In the genomic region with DNA sequence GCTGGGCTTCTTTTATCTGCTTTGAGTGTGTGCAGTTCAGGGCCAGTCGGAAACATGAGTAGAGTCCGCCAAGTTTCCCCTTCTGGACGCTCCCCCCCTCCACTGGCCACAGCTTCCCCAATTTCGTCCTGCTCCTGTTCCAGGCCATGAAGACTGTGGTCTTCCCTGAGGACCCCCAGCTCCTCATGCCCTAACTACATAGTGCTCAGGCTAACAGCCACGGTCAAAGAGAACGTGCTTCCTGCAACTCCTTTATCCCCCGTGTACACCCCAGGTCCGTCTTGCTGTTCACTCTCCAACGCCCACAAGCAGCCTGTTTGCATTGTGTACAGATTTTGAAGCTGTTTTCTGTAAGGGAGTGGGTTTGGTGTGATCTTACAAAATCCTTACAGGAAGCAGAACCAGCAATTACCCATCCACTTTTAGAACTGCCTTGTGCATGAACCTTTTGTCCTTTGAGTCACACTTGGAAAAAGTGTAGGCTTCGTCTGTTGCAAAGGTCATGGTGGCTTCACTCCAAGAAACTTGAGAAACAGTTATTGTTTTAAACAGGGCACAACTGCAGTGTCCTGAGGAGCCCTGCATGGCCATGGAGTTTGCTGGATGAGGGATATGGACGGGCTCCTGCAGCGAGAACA, we compare ENCODE assay signal across 12 cellular contexts.
DNase-seq lines count a peak whose midpoint lies in the region; ATAC-seq and TF ChIP-seq lines count a peak whose summit lies in the region.
"Had no signal": no experiment of that assay in that cellular context is flagged by ENCODE, and none has a peak within 500 bp of the region (broad histone marks: within the 10 kb centered on the region; RNA-seq: fewer than 3 reads in every experiment).

No MANE protein-coding gene starts in this region.

- H4K8ac ChIP-seq in IMR-90 (ENCODE audit: low read depth in 2 of 2, low read length in 2 of 2): peak overlapping the region; percentile 24 to 71; a peak in 2 of 4 replicates

- peak overlapping the region; percentile 32; the same call in 1 of the 3 replicates for H2BK15ac ChIP-seq in IMR-90 (ENCODE audit: low read depth, low read length)

- peak overlapping the region; percentile 24 for H2BK5ac ChIP-seq in IMR-90 (ENCODE audit: low read depth, low read length, poor library complexity, severe bottlenecking)

- in situ Hi-C loops in IMR-90 (cut with MboI; ENCODE audit: low sequenced_read_pairs): no loop called here

- 0 out of 2 replicates have a peak overlapping the region, but pooled peaks have one; percentile 2 for H3K4me2 ChIP-seq in IMR-90 (ENCODE audit: low read depth, low read length)

- H3K56ac ChIP-seq in IMR-90 (ENCODE audit: extremely low read depth, insufficient read depth, low read length): no peak overlapping the region

- TF ChIP-seq RAD21 in IMR-90 (IDR thresholded peaks at IDR 0.05; ENCODE audit: low read length): no peak

- H3K27me3 ChIP-seq in IMR-90 (ENCODE audit: control insufficient read depth, insufficient read depth, low read length): no peaks in the 10 kb centered on the region
- H3K27me3 ChIP-seq in adipocyte (replicated peaks; ENCODE audit: control insufficient read depth, insufficient read depth, low read length): no peaks in the 10 kb centered on the region
- peaks cover 0 to 2% (median 0%) of the 10 kb centered on the region in 3 donors for H3K27me3 ChIP-seq in skeletal muscle tissue (ENCODE audit: control insufficient read depth in 3 of 3, insufficient read depth in 3 of 3, low read length in 3 of 3)

- H3K14ac ChIP-seq in IMR-90 (replicated peaks; ENCODE audit: low read depth, low read length): peak overlapping the region; percentile 19

- peak overlapping the region; percentile 73 for H4K5ac ChIP-seq in IMR-90 (ENCODE audit: low read depth, low read length)

- intact Hi-C loops in IMR-90 (cut with micrococcal nuclease) (no loop called here), left ventricle myocardium superior (cut with micrococcal nuclease) (no loop called here)

- H2BK20ac ChIP-seq in IMR-90 (ENCODE audit: low read depth, low read length): 0 out of 2 replicates have a peak overlapping the region, but pooled peaks have one; percentile 31

- peak overlapping the region; percentile 53; the same call in 1 of the 2 replicates for H4K91ac ChIP-seq in IMR-90 (ENCODE audit: insufficient read depth, low read depth, low read length)

- H3K36me3 ChIP-seq in IMR-90 (ENCODE audit: control insufficient read depth, insufficient read depth, low read length) (no peaks in the 10 kb centered on the region), adipocyte (ENCODE audit: control insufficient read depth, insufficient read depth, low read length, severe bottlenecking) (no peaks in the 10 kb centered on the region), skeletal muscle tissue (ENCODE audit: control insufficient read depth in 3 of 3, insufficient read depth in 3 of 3, low read length in 3 of 3) (no peaks in the 10 kb centered on the region)

- H2AFZ ChIP-seq in IMR-90 (replicated peaks; ENCODE audit: low read length, poor library complexity): peak overlapping the region; percentile 36

- peak overlapping the region; percentile 16 for H2AK9ac ChIP-seq in IMR-90 (replicated peaks; ENCODE audit: low read depth, low read length, poor library complexity)

- 75% methylated on average over 6 of the region's 12 CpGs; no CpG with 5 or more reads in 1 of the 2 experiments for whole genome bisulfite sequencing in IMR-90 (ENCODE audit: extremely low coverage in 2 of 2, insufficient read length in 1 of 2), 2 experiments

- no peak overlapping the region for H3K4ac ChIP-seq in IMR-90 (ENCODE audit: low read depth, low read length)

- no peak overlapping the region for H3K4me3 ChIP-seq in IMR-90 (ENCODE audit: insufficient read depth, low read depth, low read length)
- peak overlapping the region; percentile 47 for H3K4me3 ChIP-seq in adipocyte (ENCODE audit: low read length)
- peak overlapping the region in 2 of 3 donors; percentile 28 to 58 for H3K4me3 ChIP-seq in skeletal muscle tissue (ENCODE audit: low read length in 3 of 3)

- POLR2A ChIA-PET in IMR-90 (lab: Charles Lee; ENCODE audit: unreplicated experiment): no interaction called here

- CTCF ChIA-PET in IMR-90 (lab: Yijun Ruan, JAX): no interaction called here

- no peaks in the 10 kb centered on the region for H4K20me1 ChIP-seq in IMR-90 (ENCODE audit: insufficient read depth, low read length)

- 0 out of 2 replicates have a peak overlapping the region, but pooled peaks have one; percentile 3 for H3K27ac ChIP-seq in IMR-90 (ENCODE audit: insufficient read depth, low read length)
- peak overlapping the region; percentile 69 for H3K27ac ChIP-seq in skeletal muscle tissue (ENCODE audit: low read depth, low read length)

- H3K79me1 ChIP-seq in IMR-90 (ENCODE audit: low read depth in 1 of 2, low read length in 2 of 2): no peaks in the 10 kb centered on the region

- H3K23ac ChIP-seq in IMR-90 (ENCODE audit: low read depth, low read length): no peak overlapping the region

- peak; percentile 10 for DNase-seq in IMR-90
- DNase-seq in adipocyte (ENCODE audit: low read depth): peak; percentile 63
- DNase-seq in left ventricle myocardium superior: no peak
- no peak for DNase-seq in NCI-H1092 treated with DMSO at 0.1 percent for 48 hours (lab: John Stamatoyannopoulos, UW)
- no peak for DNase-seq in NCI-H187 treated with DMSO at 0.1 percent for 48 hours (lab: John Stamatoyannopoulos, UW)
- DNase-seq: GOT3; NCI-H524 treated with DMSO at 0.1 percent for 48 hours; stimulated activated naive CD4-positive, alpha-beta T cell; T1000 had no signal

- H2AK5ac ChIP-seq in IMR-90 (ENCODE audit: low read depth, low read length): 0 out of 2 replicates have a peak overlapping the region, but pooled peaks have one; percentile 13

- H3K9me1 ChIP-seq in IMR-90 (ENCODE audit: insufficient read depth, low read length): no peaks in the 10 kb centered on the region

- ATAC-seq in IMR-90 (ENCODE audit: low read depth) (no peak; the same call in 1 of the 2 replicates), left ventricle myocardium superior (peak; percentile 50), HG03521 (IDR thresholded peaks at IDR 0.05; ENCODE audit: unreplicated experiment) (no peak), HG03108 (IDR thresholded peaks at IDR 0.05; ENCODE audit: unreplicated experiment) (no peak)

- dilution Hi-C loops in IMR-90 (cut with HindIII; ENCODE audit: low sequenced_read_pairs, unreplicated experiment): no loop called here

- no peak overlapping the region for H3K9ac ChIP-seq in IMR-90 (ENCODE audit: low read depth, low read length)
- H3K9ac ChIP-seq in adipocyte (ENCODE audit: low read length): peak overlapping the region; percentile 78
- H3K9ac ChIP-seq in skeletal muscle tissue (ENCODE audit: low read depth in 1 of 3, low read length in 3 of 3): peak overlapping the region in 1 of 3 donors; percentile 25

- H3K9me3 ChIP-seq in IMR-90 (ENCODE audit: control insufficient read depth, insufficient read depth, low read length) (peaks cover 6% of the 10 kb centered on the region), adipocyte (ENCODE audit: control insufficient read depth, low read length) (peaks cover 33% of the 10 kb centered on the region), skeletal muscle tissue (ENCODE audit: control insufficient read depth in 3 of 3, low read length in 3 of 3) (no peaks in the 10 kb centered on the region)

- BruUV-seq in IMR-90 (replicated peaks; lab: Mats Ljungman, UMichigan): no TSS peak

- no peak for TF ChIP-seq CTCF in IMR-90 (conservative IDR thresholded peaks at IDR 0.05; ENCODE audit: low read depth, low read length)

- H3K4me1 ChIP-seq in IMR-90 (ENCODE audit: control insufficient read depth, insufficient read depth, low read length) (peaks cover 11% of the 10 kb centered on the region), adipocyte (ENCODE audit: control insufficient read depth, insufficient read depth, low read length) (peaks cover 26% of the 10 kb centered on the region), skeletal muscle tissue (ENCODE audit: control insufficient read depth in 3 of 3, insufficient read depth in 3 of 3, low read length in 3 of 3) (peaks cover 20 to 31% (median 22%) of the 10 kb centered on the region in 3 donors)

- H2BK120ac ChIP-seq in IMR-90 (ENCODE audit: low read depth, low read length): peak overlapping the region; percentile 3; the same call in 1 of the 2 replicates

- TF ChIP-seq POLR2A in IMR-90 (IDR thresholded peaks at IDR 0.05; ENCODE audit: low read depth, low read length): no peak

- H3K18ac ChIP-seq in IMR-90 (ENCODE audit: low read depth, low read length): peak overlapping the region; percentile 55; the same call in 1 of the 2 replicates

TF ChIP-seq in IMR-90, 13 proteins besides CTCF, POLR2A, EP300 and RAD21:
- no peak for TF ChIP-seq SMC3 (IDR thresholded peaks at IDR 0.05; ENCODE audit: low read depth, low read length)
- TF ChIP-seq RCOR1 (IDR thresholded peaks at IDR 0.05; ENCODE audit: insufficient replicate concordance, low read length): no peak
- no peak for TF ChIP-seq MAZ (IDR thresholded peaks at IDR 0.05; ENCODE audit: borderline replicate concordance, low read depth, low read length)
- no peak for TF ChIP-seq MAFK (IDR thresholded peaks at IDR 0.05; ENCODE audit: low read depth, low read length)
- no peak for TF ChIP-seq CEBPB (IDR thresholded peaks at IDR 0.05; ENCODE audit: low read depth, low read length)
- no peak for TF ChIP-seq RFX5 (IDR thresholded peaks at IDR 0.05; ENCODE audit: low read depth, low read length)
- TF ChIP-seq NFE2L2 (IDR thresholded peaks at IDR 0.05; ENCODE audit: low read depth, low read length): no peak
- TF ChIP-seq FOS (IDR thresholded peaks at IDR 0.05; ENCODE audit: low read depth, low read length): no peak
- no peak for TF ChIP-seq USF2 (IDR thresholded peaks at IDR 0.05; ENCODE audit: low read depth, low read length)
- TF ChIP-seq BHLHE40 (IDR thresholded peaks at IDR 0.05; ENCODE audit: low read depth, low read length): no peak
- TF ChIP-seq ELK1 (IDR thresholded peaks at IDR 0.05; ENCODE audit: borderline replicate concordance, low read depth, low read length): no peak

Comparison
In these comparisons a context has a peak if more than half of its experiments do, and no peak if none do; other contexts are left out.
1. DNase-seq: peak in IMR-90 (single experiment) and adipocyte (single experiment); none in left ventricle myocardium superior (single experiment), NCI-H1092 treated with DMSO at 0.1 percent for 48 hours (single experiment) and NCI-H187 treated with DMSO at 0.1 percent for 48 hours (single experiment).